Comparison of ENCODE assay signal across 1 cellular context in the genomic region with DNA sequence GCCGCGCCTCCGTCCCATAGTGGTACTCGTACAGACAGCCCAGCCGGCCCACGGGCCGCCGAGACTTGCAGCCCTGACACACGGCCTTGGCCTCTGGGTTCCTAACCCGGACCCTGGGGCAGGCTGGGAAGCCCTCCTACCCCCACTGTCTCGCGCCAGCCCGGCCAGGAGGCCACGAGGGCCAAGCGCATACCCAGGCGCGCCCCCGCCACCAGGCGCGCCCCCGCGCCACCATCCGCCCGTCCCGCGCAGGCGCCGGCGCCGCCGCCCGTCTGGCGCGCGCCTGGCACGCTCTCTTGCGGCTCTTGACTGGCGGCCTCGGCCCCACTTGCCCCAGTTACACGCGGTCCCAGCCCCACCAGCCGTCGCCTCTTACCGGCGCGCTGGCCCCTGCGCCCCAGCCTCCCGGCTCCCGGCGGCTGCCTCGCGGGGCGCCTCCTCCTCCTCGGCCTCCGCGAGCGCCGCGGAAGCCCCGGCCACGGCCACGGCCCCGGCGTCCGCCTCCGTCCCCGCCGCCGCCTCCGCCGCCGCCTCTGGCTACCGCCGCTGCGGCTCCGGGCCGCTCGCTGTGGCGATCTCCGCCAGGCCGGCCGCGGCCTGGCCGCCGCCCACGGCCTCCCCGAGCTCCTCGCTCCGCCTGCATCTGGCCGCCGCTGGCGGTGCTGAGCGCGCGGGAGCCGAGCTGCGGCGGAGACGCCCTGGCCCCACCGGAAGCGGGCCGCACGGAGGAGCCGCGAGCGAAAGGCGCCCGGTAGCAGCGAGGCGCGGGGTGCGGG.
TF ChIP-seq lines count a peak whose summit lies in the region.

No MANE protein-coding gene starts in this region.

TF ChIP-seq in K562, 482 proteins besides CTCF, POLR2A, EP300 and RAD21 (continued from another document and continues in another):
- TF ChIP-seq, protein P1, sequence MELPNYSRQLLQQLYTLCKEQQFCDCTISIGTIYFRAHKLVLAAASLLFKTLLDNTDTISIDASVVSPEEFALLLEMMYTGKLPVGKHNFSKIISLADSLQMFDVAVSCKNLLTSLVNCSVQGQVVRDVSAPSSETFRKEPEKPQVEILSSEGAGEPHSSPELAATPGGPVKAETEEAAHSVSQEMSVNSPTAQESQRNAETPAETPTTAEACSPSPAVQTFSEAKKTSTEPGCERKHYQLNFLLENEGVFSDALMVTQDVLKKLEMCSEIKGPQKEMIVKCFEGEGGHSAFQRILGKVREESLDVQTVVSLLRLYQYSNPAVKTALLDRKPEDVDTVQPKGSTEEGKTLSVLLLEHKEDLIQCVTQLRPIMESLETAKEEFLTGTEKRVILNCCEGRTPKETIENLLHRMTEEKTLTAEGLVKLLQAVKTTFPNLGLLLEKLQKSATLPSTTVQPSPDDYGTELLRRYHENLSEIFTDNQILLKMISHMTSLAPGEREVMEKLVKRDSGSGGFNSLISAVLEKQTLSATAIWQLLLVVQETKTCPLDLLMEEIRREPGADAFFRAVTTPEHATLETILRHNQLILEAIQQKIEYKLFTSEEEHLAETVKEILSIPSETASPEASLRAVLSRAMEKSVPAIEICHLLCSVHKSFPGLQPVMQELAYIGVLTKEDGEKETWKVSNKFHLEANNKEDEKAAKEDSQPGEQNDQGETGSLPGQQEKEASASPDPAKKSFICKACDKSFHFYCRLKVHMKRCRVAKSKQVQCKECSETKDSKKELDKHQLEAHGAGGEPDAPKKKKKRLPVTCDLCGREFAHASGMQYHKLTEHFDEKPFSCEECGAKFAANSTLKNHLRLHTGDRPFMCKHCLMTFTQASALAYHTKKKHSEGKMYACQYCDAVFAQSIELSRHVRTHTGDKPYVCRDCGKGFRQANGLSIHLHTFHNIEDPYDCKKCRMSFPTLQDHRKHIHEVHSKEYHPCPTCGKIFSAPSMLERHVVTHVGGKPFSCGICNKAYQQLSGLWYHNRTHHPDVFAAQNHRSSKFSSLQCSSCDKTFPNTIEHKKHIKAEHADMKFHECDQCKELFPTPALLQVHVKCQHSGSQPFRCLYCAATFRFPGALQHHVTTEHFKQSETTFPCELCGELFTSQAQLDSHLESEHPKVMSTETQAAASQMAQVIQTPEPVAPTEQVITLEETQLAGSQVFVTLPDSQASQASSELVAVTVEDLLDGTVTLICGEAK (IDR thresholded peaks at IDR 0.05) = 0 out of 2 replicates have a peak, but pooled peaks have one; percentile 2
- TF ChIP-seq, protein P1 (CRISPR knock-in tag; IDR thresholded peaks at IDR 0.05) = peak; percentile 20; the same call in 1 of the 2 replicates
- TF ChIP-seq CBX5 (IDR thresholded peaks at IDR 0.05; ENCODE audit: borderline replicate concordance, low read depth) (no peak), PRPF4 (IDR thresholded peaks at IDR 0.05; ENCODE audit: insufficient read depth, low read depth, low read length, poor library complexity, severe bottlenecking) (no peak), ZNF830 (CRISPR knock-in tag; IDR thresholded peaks at IDR 0.05) (no peak), RBBP5 (IDR thresholded peaks at IDR 0.05; ENCODE audit: borderline replicate concordance, insufficient read depth, low read length, poor library complexity, severe bottlenecking) (peak; percentile 70), CTBP1 (IDR thresholded peaks at IDR 0.05; ENCODE audit: borderline replicate concordance) (peak; percentile 92), CHD1 (IDR thresholded peaks at IDR 0.05; ENCODE audit: low read length) (peak; percentile 43), ZNF644 (tag; IDR thresholded peaks at IDR 0.05; ENCODE audit: low read depth) (0 out of 2 replicates have a peak, but pooled peaks have one; percentile 57), ZC3H11A (IDR thresholded peaks at IDR 0.05; ENCODE audit: low read depth, low read length) (no peak), HCFC1 (IDR thresholded peaks at IDR 0.05; ENCODE audit: low read depth, low read length) (0 out of 2 replicates have a peak, but pooled peaks have one; percentile 10), TEAD1 (CRISPR knock-in tag; IDR thresholded peaks at IDR 0.05) (peak in 1 of 2 experiments; percentile 80; a peak in 1 of 4 replicates), RBM14 (IDR thresholded peaks at IDR 0.05; ENCODE audit: borderline replicate concordance, insufficient read depth, low read depth, low read length) (no peak), KDM5B (IDR thresholded peaks at IDR 0.05; ENCODE audit: insufficient replicate concordance, low read depth, low read length) (peak; percentile 42), L3MBTL2 (IDR thresholded peaks at IDR 0.05) (peak; percentile 92), NR3C1 (CRISPR knock-in tag; IDR thresholded peaks at IDR 0.05) (peak; percentile 90), POU5F1 (IDR thresholded peaks at IDR 0.05; ENCODE audit: borderline replicate concordance, low read depth, low read length, partially characterized antibody) (no peak), MAFF (IDR thresholded peaks at IDR 0.05; ENCODE audit: low read length) (no peak), ZKSCAN8 (CRISPR knock-in tag; IDR thresholded peaks at IDR 0.05) (peak; percentile 92), RNF2 (IDR thresholded peaks at IDR 0.05) (no peak), ZBTB1 (CRISPR knock-in tag; IDR thresholded peaks at IDR 0.05; ENCODE audit: borderline replicate concordance, low read depth) (0 out of 2 replicates have a peak, but pooled peaks have one; percentile 82), BMI1 (IDR thresholded peaks at IDR 0.05; ENCODE audit: low read length) (no peak), HDAC2 (IDR thresholded peaks at IDR 0.05) (0 out of 2 replicates have a peak, but pooled peaks have one; percentile 4), FIP1L1 (IDR thresholded peaks at IDR 0.05; ENCODE audit: low read depth, low read length, poor library complexity, severe bottlenecking) (peak; percentile 32), ZNF766 (CRISPR knock-in tag; conservative IDR thresholded peaks at IDR 0.05) (0 out of 2 replicates have a peak, but pooled peaks have one; percentile 39), NRF1 (conservative IDR thresholded peaks at IDR 0.05 in 1 of 2, IDR thresholded peaks at IDR 0.05 in 1 of 2) (peak; percentile 93), HNRNPK (IDR thresholded peaks at IDR 0.05; ENCODE audit: low read depth, low read length, poor library complexity, severe bottlenecking) (no peak), ZNF431 (CRISPR knock-in tag; IDR thresholded peaks at IDR 0.05) (peak; percentile 72; the same call in 1 of the 2 replicates), ZNF124 (CRISPR knock-in tag; IDR thresholded peaks at IDR 0.05) (0 out of 2 replicates have a peak, but pooled peaks have one; percentile 28), ZNF324 (CRISPR knock-in tag; IDR thresholded peaks at IDR 0.05) (no peak), ZNF263 (CRISPR knock-in tag; IDR thresholded peaks at IDR 0.05; ENCODE audit: borderline replicate concordance) (0 out of 2 replicates have a peak, but pooled peaks have one; percentile 30), PHF8 (IDR thresholded peaks at IDR 0.05; ENCODE audit: borderline replicate concordance, low read length) (peak; percentile 77; the same call in 1 of the 2 replicates), EP400 (IDR thresholded peaks at IDR 0.05) (peak; percentile 63; the same call in 1 of the 2 replicates), HNRNPUL1 (IDR thresholded peaks at IDR 0.05; ENCODE audit: low read length) (no peak), ZC3H4 (CRISPR knock-in tag; IDR thresholded peaks at IDR 0.05; ENCODE audit: borderline replicate concordance) (no peak), RBFOX2 (IDR thresholded peaks at IDR 0.05; ENCODE audit: low read depth, low read length) (peak; percentile 84), TAF15 (IDR thresholded peaks at IDR 0.05; ENCODE audit: low read depth, low read length) (no peak), GABPA (tag; conservative IDR thresholded peaks at IDR 0.05; ENCODE audit: low read depth) (peak; percentile 82), CXXC5 (CRISPR knock-in tag; IDR thresholded peaks at IDR 0.05) (peak; percentile 84)
- TF ChIP-seq, protein P2, sequence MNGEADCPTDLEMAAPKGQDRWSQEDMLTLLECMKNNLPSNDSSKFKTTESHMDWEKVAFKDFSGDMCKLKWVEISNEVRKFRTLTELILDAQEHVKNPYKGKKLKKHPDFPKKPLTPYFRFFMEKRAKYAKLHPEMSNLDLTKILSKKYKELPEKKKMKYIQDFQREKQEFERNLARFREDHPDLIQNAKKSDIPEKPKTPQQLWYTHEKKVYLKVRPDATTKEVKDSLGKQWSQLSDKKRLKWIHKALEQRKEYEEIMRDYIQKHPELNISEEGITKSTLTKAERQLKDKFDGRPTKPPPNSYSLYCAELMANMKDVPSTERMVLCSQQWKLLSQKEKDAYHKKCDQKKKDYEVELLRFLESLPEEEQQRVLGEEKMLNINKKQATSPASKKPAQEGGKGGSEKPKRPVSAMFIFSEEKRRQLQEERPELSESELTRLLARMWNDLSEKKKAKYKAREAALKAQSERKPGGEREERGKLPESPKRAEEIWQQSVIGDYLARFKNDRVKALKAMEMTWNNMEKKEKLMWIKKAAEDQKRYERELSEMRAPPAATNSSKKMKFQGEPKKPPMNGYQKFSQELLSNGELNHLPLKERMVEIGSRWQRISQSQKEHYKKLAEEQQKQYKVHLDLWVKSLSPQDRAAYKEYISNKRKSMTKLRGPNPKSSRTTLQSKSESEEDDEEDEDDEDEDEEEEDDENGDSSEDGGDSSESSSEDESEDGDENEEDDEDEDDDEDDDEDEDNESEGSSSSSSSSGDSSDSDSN (IDR thresholded peaks at IDR 0.05; ENCODE audit: borderline replicate concordance in 1 of 2, low read depth in 2 of 2, low read length in 2 of 2) = peak; percentile 92 to 95
- TF ChIP-seq, protein P3, sequence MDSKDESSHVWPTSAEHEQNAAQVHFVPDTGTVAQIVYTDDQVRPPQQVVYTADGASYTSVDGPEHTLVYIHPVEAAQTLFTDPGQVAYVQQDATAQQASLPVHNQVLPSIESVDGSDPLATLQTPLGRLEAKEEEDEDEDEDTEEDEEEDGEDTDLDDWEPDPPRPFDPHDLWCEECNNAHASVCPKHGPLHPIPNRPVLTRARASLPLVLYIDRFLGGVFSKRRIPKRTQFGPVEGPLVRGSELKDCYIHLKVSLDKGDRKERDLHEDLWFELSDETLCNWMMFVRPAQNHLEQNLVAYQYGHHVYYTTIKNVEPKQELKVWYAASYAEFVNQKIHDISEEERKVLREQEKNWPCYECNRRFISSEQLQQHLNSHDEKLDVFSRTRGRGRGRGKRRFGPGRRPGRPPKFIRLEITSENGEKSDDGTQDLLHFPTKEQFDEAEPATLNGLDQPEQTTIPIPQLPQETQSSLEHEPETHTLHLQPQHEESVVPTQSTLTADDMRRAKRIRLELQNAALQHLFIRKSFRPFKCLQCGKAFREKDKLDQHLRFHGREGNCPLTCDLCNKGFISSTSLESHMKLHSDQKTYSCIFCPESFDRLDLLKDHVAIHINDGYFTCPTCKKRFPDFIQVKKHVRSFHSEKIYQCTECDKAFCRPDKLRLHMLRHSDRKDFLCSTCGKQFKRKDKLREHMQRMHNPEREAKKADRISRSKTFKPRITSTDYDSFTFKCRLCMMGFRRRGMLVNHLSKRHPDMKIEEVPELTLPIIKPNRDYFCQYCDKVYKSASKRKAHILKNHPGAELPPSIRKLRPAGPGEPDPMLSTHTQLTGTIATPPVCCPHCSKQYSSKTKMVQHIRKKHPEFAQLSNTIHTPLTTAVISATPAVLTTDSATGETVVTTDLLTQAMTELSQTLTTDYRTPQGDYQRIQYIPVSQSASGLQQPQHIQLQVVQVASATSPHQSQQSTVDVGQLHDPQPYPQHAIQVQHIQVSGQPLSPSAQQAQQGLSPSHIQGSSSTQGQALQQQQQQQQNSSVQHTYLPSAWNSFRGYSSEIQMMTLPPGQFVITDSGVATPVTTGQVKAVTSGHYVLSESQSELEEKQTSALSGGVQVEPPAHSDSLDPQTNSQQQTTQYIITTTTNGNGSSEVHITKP (IDR thresholded peaks at IDR 0.05; ENCODE audit: partially characterized antibody) = no peak
- TF ChIP-seq, protein P4, sequence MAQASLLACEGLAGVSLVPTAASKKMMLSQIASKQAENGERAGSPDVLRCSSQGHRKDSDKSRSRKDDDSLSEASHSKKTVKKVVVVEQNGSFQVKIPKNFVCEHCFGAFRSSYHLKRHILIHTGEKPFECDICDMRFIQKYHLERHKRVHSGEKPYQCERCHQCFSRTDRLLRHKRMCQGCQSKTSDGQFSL (CRISPR knock-in tag; IDR thresholded peaks at IDR 0.05) = 0 out of 2 replicates have a peak, but pooled peaks have one; percentile 33
- TF ChIP-seq, protein P4 (tag; IDR thresholded peaks at IDR 0.05) = no peak
- TF ChIP-seq, protein P5, sequence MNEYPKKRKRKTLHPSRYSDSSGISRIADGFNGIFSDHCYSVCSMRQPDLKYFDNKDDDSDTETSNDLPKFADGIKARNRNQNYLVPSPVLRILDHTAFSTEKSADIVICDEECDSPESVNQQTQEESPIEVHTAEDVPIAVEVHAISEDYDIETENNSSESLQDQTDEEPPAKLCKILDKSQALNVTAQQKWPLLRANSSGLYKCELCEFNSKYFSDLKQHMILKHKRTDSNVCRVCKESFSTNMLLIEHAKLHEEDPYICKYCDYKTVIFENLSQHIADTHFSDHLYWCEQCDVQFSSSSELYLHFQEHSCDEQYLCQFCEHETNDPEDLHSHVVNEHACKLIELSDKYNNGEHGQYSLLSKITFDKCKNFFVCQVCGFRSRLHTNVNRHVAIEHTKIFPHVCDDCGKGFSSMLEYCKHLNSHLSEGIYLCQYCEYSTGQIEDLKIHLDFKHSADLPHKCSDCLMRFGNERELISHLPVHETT (CRISPR knock-in tag; conservative IDR thresholded peaks at IDR 0.05 in 1 of 2, IDR thresholded peaks at IDR 0.05 in 1 of 2) = peak in 1 of 2 experiments; percentile 80; a peak in 2 of 4 replicates
